8 cellular contexts compared by ENCODE assay signal in the genomic region with DNA sequence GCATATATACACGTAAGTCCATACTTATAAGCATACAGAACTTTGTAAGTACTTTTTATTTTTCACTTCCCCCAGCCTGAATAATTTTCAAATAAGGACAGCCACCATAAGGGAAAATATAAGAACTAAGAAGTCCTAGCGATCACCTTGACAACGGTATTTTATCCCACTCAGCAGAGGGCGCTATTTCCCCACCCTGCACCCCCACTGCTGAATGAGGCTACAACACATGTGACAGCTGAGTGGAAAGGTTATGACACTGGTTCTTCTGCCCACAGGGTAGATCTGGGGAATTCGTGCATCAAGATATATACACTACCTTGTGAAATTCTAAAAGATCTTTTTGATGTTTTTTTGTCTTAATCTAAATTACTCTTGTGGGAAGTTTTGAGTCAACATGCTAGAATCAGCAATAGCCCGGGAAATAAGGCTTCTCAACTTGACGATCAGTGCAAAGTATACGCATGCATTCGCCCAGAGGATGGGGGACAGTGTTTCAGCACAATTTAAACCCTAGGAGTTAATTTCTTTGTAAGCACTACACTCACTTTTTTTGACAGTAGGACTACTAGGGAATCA.
DNase-seq lines count a peak whose midpoint lies in the region; ATAC-seq and TF ChIP-seq lines count a peak whose summit lies in the region.

No MANE protein-coding gene starts in this region.

- WGBS in hepatocyte (ENCODE audit: low lambda C conversion rate, missing lambda C conversion rate), result 49% methylated on average over 9 of the region's 9 CpGs

- CTCF ChIA-PET in BJ (lab: Yijun Ruan, JAX), result interaction anchor here (0.5 to 3.7 kb wide), 8 partner anchors 9 to 289 kb away, joined by 3 to 19 read pairs (median 6); no protein-coding TSS in a partner anchor

- DNase-seq in BJ (ENCODE audit: low read depth) (no peak), hepatocyte (ENCODE audit: low spot score) (peak; percentile 72), ureter (ENCODE audit: low spot score) (no peak)
- DNase-seq in activated naive CD4-positive, alpha-beta T cell treated with anti-CD3 and anti-CD28 coated beads, Interleukin-2, amount 50 U/mL, for 72 hours (ENCODE audit: low spot score in 2 of 2), result peak in 1 of 2 donors; percentile 75
- peak; percentile 68 for DNase-seq in stimulated activated CD4-positive, alpha-beta T cell treated with anti-CD3 and anti-CD28 coated beads, Interleukin-1b, Interleukin-23, amount 100 ng/mL, for 48 hours

- no peaks in the 10 kb centered on the region for H3K9me3 ChIP-seq in hepatocyte (ENCODE audit: low read depth)

- H3K4me3 ChIP-seq in BJ (ENCODE audit: low read depth, low read length) (no peak overlapping the region), hepatocyte (no peak overlapping the region)

- ATAC-seq in GM19043 (IDR thresholded peaks at IDR 0.05; ENCODE audit: low read depth, unreplicated experiment), result peak; percentile 81
- peak; percentile 81 for ATAC-seq in HG03520 (IDR thresholded peaks at IDR 0.05; ENCODE audit: unreplicated experiment)
- ATAC-seq in SK-N-SH treated with all-trans-retinoic acid at 6 μM for 48 hours, result peak; percentile 69; the same call in 2 of the 3 replicates
- ATAC-seq in activated naive CD4-positive, alpha-beta T cell treated with anti-CD3 and anti-CD28 coated beads, Interleukin-2, amount 50 U/mL, for 72 hours, result peak; percentile 88 to 89

- peaks cover 1% of the 10 kb centered on the region for H3K27me3 ChIP-seq in BJ (ENCODE audit: control insufficient read depth, insufficient read depth, low read length)
- peaks cover 6% of the 10 kb centered on the region for H3K27me3 ChIP-seq in hepatocyte

- H2AFZ ChIP-seq in hepatocyte, result no peak overlapping the region

- H3K27ac Mint-ChIP-seq in activated naive CD4-positive, alpha-beta T cell treated with anti-CD3 and anti-CD28 coated beads, Interleukin-2, amount 50 U/mL, for 72 hours, result no peak overlapping the region

- no peaks in the 10 kb centered on the region for H3K9me3 Mint-ChIP-seq in activated naive CD4-positive, alpha-beta T cell treated with anti-CD3 and anti-CD28 coated beads, Interleukin-2, amount 50 U/mL, for 72 hours

- H3K9me2 ChIP-seq in hepatocyte (replicated peaks; ENCODE audit: insufficient read depth), result no peaks in the 10 kb centered on the region

- POLR2A ChIA-PET in BJ (lab: Charles Lee), result no interaction called here

- H3K4me1 ChIP-seq in hepatocyte (ENCODE audit: insufficient read depth), result no peaks in the 10 kb centered on the region

- H3K36me3 ChIP-seq in BJ (ENCODE audit: control insufficient read depth, insufficient read depth, low read length) (no peaks in the 10 kb centered on the region), hepatocyte (replicated peaks; ENCODE audit: insufficient read depth, low read depth) (no peaks in the 10 kb centered on the region)

- no peaks in the 10 kb centered on the region for H3K36me3 Mint-ChIP-seq in activated naive CD4-positive, alpha-beta T cell treated with anti-CD3 and anti-CD28 coated beads, Interleukin-2, amount 50 U/mL, for 72 hours

- H4K20me1 ChIP-seq in hepatocyte (ENCODE audit: insufficient read depth, poor library complexity, severe bottlenecking), result no peaks in the 10 kb centered on the region

- H3K27ac ChIP-seq in hepatocyte, result no peak overlapping the region

- no peak overlapping the region for H3K4me2 ChIP-seq in hepatocyte

- H3K79me2 ChIP-seq in hepatocyte, result no peaks in the 10 kb centered on the region

- TF ChIP-seq CTCF in BJ (IDR thresholded peaks at IDR 0.05; ENCODE audit: insufficient read depth, low read depth, low read length) (peak; percentile 72), hepatocyte (IDR thresholded peaks at IDR 0.05; ENCODE audit: poor library complexity) (peak; percentile 62)

TF ChIP-seq in SK-N-SH treated with all-trans-retinoic acid at 6 μM for 48 hours, 23 proteins besides CTCF, POLR2A, EP300 and RAD21:
- TF ChIP-seq ZC3H10 (CRISPR knock-in tag; IDR thresholded peaks at IDR 0.05) (no peak), PPARA (CRISPR knock-in tag; IDR thresholded peaks at IDR 0.05; ENCODE audit: borderline replicate concordance) (no peak)
TF ChIP-seq in SK-N-SH treated with all-trans-retinoic acid at 6 μM for 48 hours: peak in this region for 0.

Comparison
In these comparisons a context has a peak if more than half of its experiments do, and no peak if none do; other contexts are left out.
1. DNase-seq: peak in hepatocyte (single experiment) and stimulated activated CD4-positive, alpha-beta T cell treated with anti-CD3 and anti-CD28 coated beads, Interleukin-1b, Interleukin-23, amount 100 ng/mL, for 48 hours (single experiment); none in BJ (single experiment) and ureter (single experiment).
2. Peak in every context shown above with its lines, with median percentiles within 50 percentile points of each other: ATAC-seq.